29 cellular contexts compared by ENCODE assay signal in the genomic region with DNA sequence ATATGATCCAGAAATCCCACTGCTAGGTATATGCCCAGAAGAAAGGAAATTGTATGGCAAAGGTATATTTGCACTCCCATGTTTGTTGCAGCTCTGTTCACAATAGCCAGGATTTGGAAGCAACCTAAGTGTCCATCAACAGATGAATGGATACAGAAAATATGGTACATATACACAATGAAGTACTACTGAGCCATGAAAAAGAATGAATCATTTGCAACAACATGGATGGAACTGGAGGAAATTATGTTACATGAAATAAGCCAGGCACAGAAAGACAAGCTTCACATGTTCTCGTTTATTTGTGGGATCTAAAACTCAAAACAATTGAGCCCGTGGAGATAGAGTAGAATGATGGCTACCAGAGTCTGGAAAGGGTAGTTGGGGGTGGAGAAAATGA. TPM values are rescaled to one million over a fixed set of nuclear protein-coding genes. Genes with fewer than 3 reads are reported as not detected.
DNase-seq lines count a peak whose midpoint lies in the region; ATAC-seq and TF ChIP-seq lines count a peak whose summit lies in the region.
"Had no signal": no experiment of that assay in that cellular context is flagged by ENCODE, and none has a peak within 500 bp of the region (broad histone marks: within the 10 kb centered on the region; RNA-seq: fewer than 3 reads in every experiment).

No MANE protein-coding gene starts in this region.

- H3K27me3 Mint-ChIP-seq in activated CD4-positive, alpha-beta T cell treated with anti-CD3 and anti-CD28 coated beads for 36 hours, result no peaks in the 10 kb centered on the region
- H3K27me3 Mint-ChIP-seq in activated CD4-positive, alpha-beta T cell treated with anti-CD3 and anti-CD28 coated beads, Interleukin-2, amount 10 ng/mL, durations not matched to agents 24 days and 14 days, result no peaks in the 10 kb centered on the region
- H3K27me3 Mint-ChIP-seq in CD4-positive, alpha-beta T cell, result no peaks in the 10 kb centered on the region
- H3K27me3 Mint-ChIP-seq in T-helper 17 cell, result no peaks in the 10 kb centered on the region
- no peaks in the 10 kb centered on the region for H3K27me3 Mint-ChIP-seq in naive thymus-derived CD4-positive, alpha-beta T cell

- H3K27ac Mint-ChIP-seq in activated CD4-positive, alpha-beta T cell treated with anti-CD3 and anti-CD28 coated beads for 36 hours, result peak overlapping the region; percentile 2
- H3K27ac Mint-ChIP-seq in activated CD4-positive, alpha-beta T cell treated with anti-CD3 and anti-CD28 coated beads, Interleukin-2, amount 10 ng/mL, durations not matched to agents 24 days and 14 days, result no peak overlapping the region
- peak overlapping the region; percentile 76 for H3K27ac Mint-ChIP-seq in CD4-positive, alpha-beta T cell
- peak overlapping the region; percentile 39 for H3K27ac Mint-ChIP-seq in T-helper 17 cell
- H3K27ac Mint-ChIP-seq in naive thymus-derived CD4-positive, alpha-beta T cell, result peak overlapping the region in 8 of 9 donors; percentile 19 to 91 (median 77)
- H3K27ac Mint-ChIP-seq: CD14-positive monocyte had no signal

- H3K4me1 Mint-ChIP-seq in activated CD4-positive, alpha-beta T cell treated with anti-CD3 and anti-CD28 coated beads for 36 hours, result peaks cover 17% of the 10 kb centered on the region
- H3K4me1 Mint-ChIP-seq in activated CD4-positive, alpha-beta T cell treated with anti-CD3 and anti-CD28 coated beads, Interleukin-2, amount 10 ng/mL, durations not matched to agents 24 days and 14 days, result peaks cover 12% of the 10 kb centered on the region
- H3K4me1 Mint-ChIP-seq in CD4-positive, alpha-beta T cell (ENCODE audit: low read depth), result peaks cover 27% of the 10 kb centered on the region
- H3K4me1 Mint-ChIP-seq in T-helper 17 cell, result peaks cover 20% of the 10 kb centered on the region
- H3K4me1 Mint-ChIP-seq in naive thymus-derived CD4-positive, alpha-beta T cell, result peaks cover 9 to 52% (median 31%) of the 10 kb centered on the region in 7 donors
- H3K4me1 Mint-ChIP-seq: CD14-positive monocyte had no signal

- peaks cover 53% of the 10 kb centered on the region for H3K36me3 Mint-ChIP-seq in activated CD4-positive, alpha-beta T cell treated with anti-CD3 and anti-CD28 coated beads for 36 hours (ENCODE audit: low read depth)
- peaks cover 68% of the 10 kb centered on the region for H3K36me3 Mint-ChIP-seq in activated CD4-positive, alpha-beta T cell treated with anti-CD3 and anti-CD28 coated beads, Interleukin-2, amount 10 ng/mL, durations not matched to agents 24 days and 14 days (ENCODE audit: low read depth)
- H3K36me3 Mint-ChIP-seq in CD4-positive, alpha-beta T cell (ENCODE audit: low read depth), result peaks cover 76% of the 10 kb centered on the region
- H3K36me3 Mint-ChIP-seq in T-helper 17 cell (ENCODE audit: low read depth), result peaks cover 2% of the 10 kb centered on the region
- H3K36me3 Mint-ChIP-seq in naive thymus-derived CD4-positive, alpha-beta T cell, result peaks cover 11 to 63% (median 49%) of the 10 kb centered on the region in 5 donors

- H3K27me3 ChIP-seq in CD4-positive, alpha-beta T cell (ENCODE audit: control insufficient read depth, insufficient read depth, low read length), result no peaks in the 10 kb centered on the region
- H3K27me3 ChIP-seq in naive thymus-derived CD4-positive, alpha-beta T cell (ENCODE audit: control insufficient read depth in 2 of 2, insufficient read depth in 2 of 2, low read length in 2 of 2), result no peaks in the 10 kb centered on the region
- H3K27me3 ChIP-seq: BE2C had no signal

- no peak for TF ChIP-seq CTCF in CD4-positive, alpha-beta T cell (IDR thresholded peaks at IDR 0.05)

- peaks cover 6 to 8% of the 10 kb centered on the region in 2 donors for H3K4me1 ChIP-seq in naive thymus-derived CD4-positive, alpha-beta T cell (ENCODE audit: control insufficient read depth in 2 of 2, insufficient read depth in 2 of 2, low read length in 2 of 2)
- H3K4me1 ChIP-seq: BE2C, Caco-2, HAP-1 had no signal

- intact Hi-C loops in activated CD4-positive, alpha-beta T cell treated with anti-CD3 and anti-CD28 coated beads for 36 hours (cut with DNase I, micrococcal nuclease), result no loop called here
- intact Hi-C loops in activated CD4-positive, alpha-beta T cell treated with anti-CD3 and anti-CD28 coated beads, Interleukin-2, amount 10 ng/mL, durations not matched to agents 24 days and 14 days (cut with micrococcal nuclease), result no loop called here
- intact Hi-C loops in CD4-positive, alpha-beta T cell (cut with DNase I, micrococcal nuclease), result no loop called here
- intact Hi-C loops in naive thymus-derived CD4-positive, alpha-beta T cell (cut with micrococcal nuclease), result no loop called here

- no peak overlapping the region for H3K27ac ChIP-seq in CD4-positive, alpha-beta T cell (ENCODE audit: low read depth, low read length)
- no peak overlapping the region for H3K27ac ChIP-seq in naive thymus-derived CD4-positive, alpha-beta T cell (ENCODE audit: low read depth, low read length)
- H3K27ac ChIP-seq: KMS-11, PC-9 had no signal

- H3K9me3 ChIP-seq in CD4-positive, alpha-beta T cell (ENCODE audit: control insufficient read depth, low read length), result peaks cover 4% of the 10 kb centered on the region
- H3K9me3 ChIP-seq in T-helper 17 cell (ENCODE audit: control insufficient read depth, low read length, poor library complexity, severe bottlenecking), result no peaks in the 10 kb centered on the region
- no peaks in the 10 kb centered on the region for H3K9me3 ChIP-seq in naive thymus-derived CD4-positive, alpha-beta T cell (ENCODE audit: control insufficient read depth in 2 of 3, low read length in 3 of 3)
- H3K9me3 ChIP-seq: BE2C, Caco-2, HAP-1 had no signal

- no peak for DNase-seq in activated CD4-positive, alpha-beta T cell treated with anti-CD3 and anti-CD28 coated beads for 36 hours
- DNase-seq in activated CD4-positive, alpha-beta T cell treated with anti-CD3 and anti-CD28 coated beads, Interleukin-2, amount 10 ng/mL, durations not matched to agents 24 days and 14 days, result no peak
- DNase-seq in CD4-positive, alpha-beta T cell, result no peak
- no peak for DNase-seq in T-helper 17 cell
- DNase-seq in naive thymus-derived CD4-positive, alpha-beta T cell, result no peak
- no peak for DNase-seq in foreskin melanocyte
- no peak for DNase-seq in DMS53 treated with DMSO at 0.1 percent for 48 hours (lab: John Stamatoyannopoulos, UW; ENCODE audit: unreplicated experiment)
- DNase-seq: 8988T, ACHN, BE2C, Caco-2, DMS79, EL, GDM1, GOT3, IMR-90, MM.1S, NCI-H1048, NCI-H1417, NCI-H1694, NCI-H2029 treated with DMSO at 0.1 percent for 48 hours, NCI-H446 treated with DMSO at 0.1 percent for 48 hours, NCI-H526 treated with DMSO at 0.1 percent for 48 hours, PC-9, RPMI8226, SHP77 had no signal

- POLR2A ChIA-PET in activated CD4-positive, alpha-beta T cell treated with anti-CD3 and anti-CD28 coated beads for 36 hours (lab: Charles Lee), result no interaction called here
- POLR2A ChIA-PET in CD4-positive, alpha-beta T cell (lab: Charles Lee), result no interaction called here
- POLR2A ChIA-PET in naive thymus-derived CD4-positive, alpha-beta T cell (lab: Charles Lee), result no interaction called here

- no peak for ATAC-seq in activated CD4-positive, alpha-beta T cell treated with anti-CD3 and anti-CD28 coated beads for 36 hours
- no peak for ATAC-seq in CD4-positive, alpha-beta T cell (ENCODE audit: poor library complexity)
- no peak for ATAC-seq in T-helper 17 cell
- no peak for ATAC-seq in naive thymus-derived CD4-positive, alpha-beta T cell

- CTCF ChIA-PET in activated CD4-positive, alpha-beta T cell treated with anti-CD3 and anti-CD28 coated beads for 36 hours (lab: Charles Lee), result interaction anchor here (1.1 to 9.0 kb wide), 2 partner anchors 12 to 20 kb away, joined by 3 to 73 read pairs; no protein-coding TSS in a partner anchor
- CTCF ChIA-PET in CD4-positive, alpha-beta T cell (lab: Charles Lee), result interaction anchor here (3.0 to 3.5 kb wide), 2 partner anchors 12 kb away, joined by 16 to 17 read pairs; no protein-coding TSS in a partner anchor
- CTCF ChIA-PET in naive thymus-derived CD4-positive, alpha-beta T cell (lab: Charles Lee), result interaction anchor here (1.1 kb wide), 1 partner anchor 12 kb away, joined by 4 read pairs; no protein-coding TSS in a partner anchor

- no peak overlapping the region for H3K4me3 ChIP-seq in naive thymus-derived CD4-positive, alpha-beta T cell (ENCODE audit: low read length)
- H3K4me3 ChIP-seq: HAP-1, PC-9 had no signal

- H3K4me3 Mint-ChIP-seq in activated CD4-positive, alpha-beta T cell treated with anti-CD3 and anti-CD28 coated beads for 36 hours, result no peak overlapping the region
- H3K4me3 Mint-ChIP-seq in activated CD4-positive, alpha-beta T cell treated with anti-CD3 and anti-CD28 coated beads, Interleukin-2, amount 10 ng/mL, durations not matched to agents 24 days and 14 days, result no peak overlapping the region
- no peak overlapping the region for H3K4me3 Mint-ChIP-seq in CD4-positive, alpha-beta T cell
- peak overlapping the region; percentile 22 for H3K4me3 Mint-ChIP-seq in T-helper 17 cell
- peak overlapping the region in 2 of 10 donors; percentile 13 to 39 for H3K4me3 Mint-ChIP-seq in naive thymus-derived CD4-positive, alpha-beta T cell
- H3K4me3 Mint-ChIP-seq: CD14-positive monocyte had no signal

- H3K36me3 ChIP-seq in naive thymus-derived CD4-positive, alpha-beta T cell (ENCODE audit: control insufficient read depth in 2 of 3, insufficient read depth in 3 of 3, low read length in 3 of 3), result peaks cover 5 to 47% (median 6%) of the 10 kb centered on the region in 3 experiments

- H3K9me3 Mint-ChIP-seq in activated CD4-positive, alpha-beta T cell treated with anti-CD3 and anti-CD28 coated beads for 36 hours (ENCODE audit: low read depth), result peaks cover 21% of the 10 kb centered on the region
- peaks cover 4% of the 10 kb centered on the region for H3K9me3 Mint-ChIP-seq in activated CD4-positive, alpha-beta T cell treated with anti-CD3 and anti-CD28 coated beads, Interleukin-2, amount 10 ng/mL, durations not matched to agents 24 days and 14 days
- H3K9me3 Mint-ChIP-seq in CD4-positive, alpha-beta T cell, result no peaks in the 10 kb centered on the region
- H3K9me3 Mint-ChIP-seq in naive thymus-derived CD4-positive, alpha-beta T cell, result peaks cover 0 to 29% (median 11%) of the 10 kb centered on the region in 11 donors

RNA-seq across cellular contexts. Expression of gene BDH1, which starts 55.5 kb away (rescaled TPM):
- total RNA-seq in activated CD4-positive, alpha-beta T cell treated with anti-CD3 and anti-CD28 coated beads for 36 hours, result 10 to 100 TPM; 84.9 to 85.1 TPM
- 124 and 133 TPM in 2 replicates for total RNA-seq in activated CD4-positive, alpha-beta T cell treated with anti-CD3 and anti-CD28 coated beads, Interleukin-2, amount 10 ng/mL, durations not matched to agents 24 days and 14 days
- 10 to 100 TPM; 17.7 to 22.2 TPM for total RNA-seq in CD4-positive, alpha-beta T cell
- 10 to 100 TPM; 20.7 to 22.4 TPM for total RNA-seq in T-helper 17 cell
- 100 to 1,000 TPM in 1 of 5 experiments, 10 to 100 TPM in 4; 31.3 to 105 (median 73.9) TPM for total RNA-seq in naive thymus-derived CD4-positive, alpha-beta T cell
- polyA plus RNA-seq in naive thymus-derived CD4-positive, alpha-beta T cell, result 10 to 100 TPM; 32.6 to 39.5 TPM
